ENCODE assay signal across 1 cellular context in the genomic region with DNA sequence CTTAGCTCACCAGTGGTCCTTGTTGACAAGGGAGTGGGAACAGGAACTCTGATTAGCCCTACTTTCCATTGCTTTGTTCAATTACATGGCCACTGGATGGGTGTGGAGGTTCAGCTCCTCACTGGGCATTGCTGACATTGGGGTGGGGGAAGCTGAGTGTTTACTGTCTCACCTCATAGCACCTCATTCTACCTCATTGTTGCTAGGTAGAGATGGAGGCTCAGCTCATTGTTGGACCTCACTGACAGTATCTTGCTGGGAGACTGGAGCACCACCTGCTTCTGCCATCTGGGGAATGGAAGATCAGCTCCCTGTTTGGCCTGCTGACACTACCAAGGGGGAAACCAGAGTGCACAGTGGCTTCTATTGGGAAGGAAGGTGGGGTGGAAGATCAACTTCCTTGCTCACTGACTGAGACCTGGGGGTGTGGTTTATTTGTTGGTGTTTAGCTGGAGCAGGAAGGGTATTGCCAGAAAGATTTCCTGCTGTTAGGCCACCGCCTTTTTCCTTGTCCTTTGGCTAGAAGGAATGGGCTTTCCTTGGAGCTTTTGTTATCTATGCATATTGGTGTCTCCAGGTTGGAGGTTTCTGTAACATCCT.
TF ChIP-seq lines count a peak whose summit lies in the region.

No MANE protein-coding gene starts in this region.

TF ChIP-seq in GM23338, 12 proteins besides CTCF, POLR2A, EP300 and RAD21 (continued from another document):
- TF ChIP-seq POLR2AphosphoS5 (IDR thresholded peaks at IDR 0.05; ENCODE audit: low read depth) = no peak
- TF ChIP-seq, protein P1, sequence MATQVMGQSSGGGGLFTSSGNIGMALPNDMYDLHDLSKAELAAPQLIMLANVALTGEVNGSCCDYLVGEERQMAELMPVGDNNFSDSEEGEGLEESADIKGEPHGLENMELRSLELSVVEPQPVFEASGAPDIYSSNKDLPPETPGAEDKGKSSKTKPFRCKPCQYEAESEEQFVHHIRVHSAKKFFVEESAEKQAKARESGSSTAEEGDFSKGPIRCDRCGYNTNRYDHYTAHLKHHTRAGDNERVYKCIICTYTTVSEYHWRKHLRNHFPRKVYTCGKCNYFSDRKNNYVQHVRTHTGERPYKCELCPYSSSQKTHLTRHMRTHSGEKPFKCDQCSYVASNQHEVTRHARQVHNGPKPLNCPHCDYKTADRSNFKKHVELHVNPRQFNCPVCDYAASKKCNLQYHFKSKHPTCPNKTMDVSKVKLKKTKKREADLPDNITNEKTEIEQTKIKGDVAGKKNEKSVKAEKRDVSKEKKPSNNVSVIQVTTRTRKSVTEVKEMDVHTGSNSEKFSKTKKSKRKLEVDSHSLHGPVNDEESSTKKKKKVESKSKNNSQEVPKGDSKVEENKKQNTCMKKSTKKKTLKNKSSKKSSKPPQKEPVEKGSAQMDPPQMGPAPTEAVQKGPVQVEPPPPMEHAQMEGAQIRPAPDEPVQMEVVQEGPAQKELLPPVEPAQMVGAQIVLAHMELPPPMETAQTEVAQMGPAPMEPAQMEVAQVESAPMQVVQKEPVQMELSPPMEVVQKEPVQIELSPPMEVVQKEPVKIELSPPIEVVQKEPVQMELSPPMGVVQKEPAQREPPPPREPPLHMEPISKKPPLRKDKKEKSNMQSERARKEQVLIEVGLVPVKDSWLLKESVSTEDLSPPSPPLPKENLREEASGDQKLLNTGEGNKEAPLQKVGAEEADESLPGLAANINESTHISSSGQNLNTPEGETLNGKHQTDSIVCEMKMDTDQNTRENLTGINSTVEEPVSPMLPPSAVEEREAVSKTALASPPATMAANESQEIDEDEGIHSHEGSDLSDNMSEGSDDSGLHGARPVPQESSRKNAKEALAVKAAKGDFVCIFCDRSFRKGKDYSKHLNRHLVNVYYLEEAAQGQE (IDR thresholded peaks at IDR 0.05; ENCODE audit: unreplicated experiment) = no peak
- TF ChIP-seq, protein P2, sequence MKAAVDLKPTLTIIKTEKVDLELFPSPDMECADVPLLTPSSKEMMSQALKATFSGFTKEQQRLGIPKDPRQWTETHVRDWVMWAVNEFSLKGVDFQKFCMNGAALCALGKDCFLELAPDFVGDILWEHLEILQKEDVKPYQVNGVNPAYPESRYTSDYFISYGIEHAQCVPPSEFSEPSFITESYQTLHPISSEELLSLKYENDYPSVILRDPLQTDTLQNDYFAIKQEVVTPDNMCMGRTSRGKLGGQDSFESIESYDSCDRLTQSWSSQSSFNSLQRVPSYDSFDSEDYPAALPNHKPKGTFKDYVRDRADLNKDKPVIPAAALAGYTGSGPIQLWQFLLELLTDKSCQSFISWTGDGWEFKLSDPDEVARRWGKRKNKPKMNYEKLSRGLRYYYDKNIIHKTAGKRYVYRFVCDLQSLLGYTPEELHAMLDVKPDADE (IDR thresholded peaks at IDR 0.05) = no peak
